ENCODE assay signal across 33 cellular contexts in genomic region chr9:117454711-117455110, GRCh38.
"Had no signal": no experiment of that assay in that cellular context is flagged by ENCODE, and none has a peak within 500 bp of the region (broad histone marks: within the 10 kb centered on the region; RNA-seq: fewer than 3 reads in every experiment).

No MANE protein-coding gene starts in this region.

- H3K4me1 Mint-ChIP-seq: naive B cell; natural killer cell; nephron; neural progenitor cell; stimulated activated memory B cell treated with anti-CD40 and anti-IgM and Interleukin-4, amounts not matched to agents 10 μg/mL and 1 μg/mL and 100 μg/mL, for 72 hours; stimulated activated naive CD8-positive, alpha-beta T cell treated with anti-CD3 and anti-CD28 coated beads, Interleukin-15, amount 100 ng/mL, for 72 hours had no signal

- H3K4me3 ChIP-seq: neural progenitor cell, ovary, psoas muscle, right lobe of liver, sigmoid colon, skin epidermis, smooth muscle cell, spleen, suprapubic skin, testis, tibial artery, transverse colon, upper lobe of left lung, vagina had no signal

- DNase-seq: naive B cell; natural killer cell; occipital lobe; ovary; posterior cingulate gyrus; psoas muscle; right cardiac atrium; right lobe of liver; sigmoid colon; spleen; stimulated activated CD4-positive, alpha-beta T cell treated with anti-CD3 and anti-CD28 coated beads, Interleukin-12 subunit alpha, Interleukin-12 subunit beta, amount 100 ng/mL, for 4 hours; stimulated activated CD4-positive, alpha-beta T cell treated with anti-CD3 and anti-CD28 coated beads, Interleukin-1b, Interleukin-23, amount 100 ng/mL, for 48 hours; stimulated activated CD4-positive, alpha-beta T cell treated with anti-CD3 and anti-CD28 coated beads, Interleukin-4, amount 100 ng/mL, for 1 hour; stimulated activated CD4-positive, alpha-beta T cell treated with anti-CD3 and anti-CD28 coated beads, Interleukin-4, amount 100 ng/mL, for 4 hours; stimulated activated CD8-positive, alpha-beta memory T cell treated with anti-CD3 and anti-CD28 coated beads, Interleukin-4, amount 100 ng/mL, for 48 hours; stimulated activated naive CD4-positive, alpha-beta T cell; stimulated activated naive CD8-positive, alpha-beta T cell treated with anti-CD3 and anti-CD28 coated beads, Interleukin-15, amount 100 ng/mL, for 72 hours; stimulated activated naive CD8-positive, alpha-beta T cell treated with anti-CD3 and anti-CD28 coated beads, Interleukin-15, Interleukin-2, amounts not matched to agents 100 U/mL and 50 U/mL, for 24 hours; substantia nigra; testis; tibial artery; transverse colon; upper lobe of left lung had no signal

- H3K9me3 ChIP-seq: ovary, psoas muscle, right lobe of liver, sigmoid colon, spleen, suprapubic skin, testis, tibial artery, transverse colon, upper lobe of left lung, vagina had no signal

- FAIRE-seq: urothelium cell line had no signal

- H3K27ac Mint-ChIP-seq: naive B cell; natural killer cell; nephron; neural progenitor cell; progenitor cell of endocrine pancreas; stimulated activated memory B cell treated with anti-CD40 and anti-IgM and Interleukin-4, amounts not matched to agents 10 μg/mL and 1 μg/mL and 100 μg/mL, for 72 hours; stimulated activated naive CD8-positive, alpha-beta T cell treated with anti-CD3 and anti-CD28 coated beads, Interleukin-15, amount 100 ng/mL, for 72 hours had no signal

- H3K36me3 ChIP-seq: neural progenitor cell, ovary, right lobe of liver, sigmoid colon, spleen, suprapubic skin, tibial artery, transverse colon, upper lobe of left lung, vagina had no signal

- H3K27me3 Mint-ChIP-seq: stimulated activated memory B cell treated with anti-CD40 and anti-IgM and Interleukin-4, amounts not matched to agents 10 μg/mL and 1 μg/mL and 100 μg/mL, for 72 hours; stimulated activated naive CD8-positive, alpha-beta T cell treated with anti-CD3 and anti-CD28 coated beads, Interleukin-15, amount 100 ng/mL, for 72 hours had no signal

- H3K79me2 ChIP-seq: parathyroid adenoma had no signal

- H3K9me3 Mint-ChIP-seq: natural killer cell; nephron; neural progenitor cell; stimulated activated naive CD8-positive, alpha-beta T cell treated with anti-CD3 and anti-CD28 coated beads, Interleukin-15, amount 100 ng/mL, for 72 hours had no signal

- H3K27me3 ChIP-seq: ovary, right lobe of liver, sigmoid colon, suprapubic skin, testis, tibial artery, transverse colon, upper lobe of left lung, vagina had no signal

- H3K27ac ChIP-seq: neural progenitor cell, ovary, parathyroid adenoma, psoas muscle, right lobe of liver, sigmoid colon, skin epidermis, spleen, suprapubic skin, testis, tibial artery, transverse colon, upper lobe of left lung, vagina had no signal

- H3K4me3 Mint-ChIP-seq: naive B cell; natural killer cell; nephron; neural progenitor cell; stimulated activated memory B cell treated with anti-CD40 and anti-IgM and Interleukin-4, amounts not matched to agents 10 μg/mL and 1 μg/mL and 100 μg/mL, for 72 hours; stimulated activated naive CD8-positive, alpha-beta T cell treated with anti-CD3 and anti-CD28 coated beads, Interleukin-15, amount 100 ng/mL, for 72 hours had no signal

- H2AFZ ChIP-seq: neural progenitor cell, parathyroid adenoma had no signal

- ATAC-seq: natural killer cell; psoas muscle; right cardiac atrium; right lobe of liver; stimulated activated memory B cell treated with anti-CD40 and anti-IgM and Interleukin-4, amounts not matched to agents 10 μg/mL and 1 μg/mL and 100 μg/mL, for 72 hours; stimulated activated naive CD8-positive, alpha-beta T cell treated with anti-CD3 and anti-CD28 coated beads, Interleukin-15, amount 100 ng/mL, for 72 hours; stimulated activated naive CD8-positive, alpha-beta T cell treated with anti-CD3 and anti-CD28 coated beads, Interleukin-15, Interleukin-2, amounts not matched to agents 100 U/mL and 50 U/mL, for 24 hours had no signal

- H3K4me1 ChIP-seq: neural progenitor cell, parathyroid adenoma, psoas muscle, right lobe of liver, sigmoid colon, spleen, suprapubic skin, testis, tibial artery, transverse colon, upper lobe of left lung, vagina had no signal

- H3K36me3 Mint-ChIP-seq: naive B cell; natural killer cell; neural progenitor cell; stimulated activated memory B cell treated with anti-CD40 and anti-IgM and Interleukin-4, amounts not matched to agents 10 μg/mL and 1 μg/mL and 100 μg/mL, for 72 hours had no signal

- H3K9ac ChIP-seq: neural progenitor cell, parathyroid adenoma had no signal

- H3K4me2 ChIP-seq: neural progenitor cell, smooth muscle cell had no signal
